In genomic region chr5:34895641-34896419, GRCh38 we compare ENCODE assay signal across 21 cellular contexts. TPM values are rescaled to one million over a fixed set of nuclear protein-coding genes. Genes with fewer than 3 reads are reported as not detected.
"Had no signal": no experiment of that assay in that cellular context is flagged by ENCODE, and none has a peak within 500 bp of the region (broad histone marks: within the 10 kb centered on the region; RNA-seq: fewer than 3 reads in every experiment).

No MANE protein-coding gene starts in this region.

- DNase-seq: activated CD4-positive, alpha-beta T cell treated with anti-CD3 and anti-CD28 coated beads, Interleukin-2, amount 50 U/mL, for 48 hours; activated CD4-positive, CD25-positive, alpha-beta regulatory T cell treated with anti-CD3 and anti-CD28 coated beads, Interleukin-2, amount 50 U/mL, for 72 hours; activated CD8-positive, alpha-beta memory T cell treated with anti-CD3 and anti-CD28 coated beads, Interleukin-2, amount 10 ng/mL, durations not matched to agents 7 days and 5 days; activated gamma-delta T cell treated with Interleukin-2 at 50 U/mL for 16 hours; activated naive CD8-positive, alpha-beta T cell treated with anti-CD3 and anti-CD28 coated beads for 36 hours; activated T-cell treated with anti-CD3 and anti-CD28 coated beads, Interleukin-2, amount 50 U/mL, for 48 hours; foreskin melanocyte; head of caudate nucleus; psoas muscle; stimulated activated CD4-positive, alpha-beta T cell treated with anti-CD3 and anti-CD28 coated beads, Interleukin-2, amount 100 ng/mL, for 48 hours; stimulated activated CD8-positive, alpha-beta memory T cell treated with anti-CD3 and anti-CD28 coated beads, Interleukin-4, amount 100 ng/mL, for 48 hours; stimulated activated naive CD8-positive, alpha-beta T cell treated with anti-CD3 and anti-CD28 coated beads, Interleukin-15, Interleukin-2, amounts not matched to agents 100 U/mL and 50 U/mL, for 24 hours had no signal

- H3K4me1 Mint-ChIP-seq: activated CD8-positive, alpha-beta memory T cell treated with anti-CD3 and anti-CD28 coated beads, Interleukin-2, amount 10 ng/mL, durations not matched to agents 7 days and 5 days; activated naive CD8-positive, alpha-beta T cell treated with anti-CD3 and anti-CD28 coated beads for 36 hours had no signal

- H3K27me3 Mint-ChIP-seq: activated CD8-positive, alpha-beta memory T cell treated with anti-CD3 and anti-CD28 coated beads, Interleukin-2, amount 10 ng/mL, durations not matched to agents 7 days and 5 days; activated naive CD8-positive, alpha-beta T cell treated with anti-CD3 and anti-CD28 coated beads for 36 hours; type B pancreatic cell had no signal

- H3K27me3 ChIP-seq: cardiac muscle cell, suprapubic skin had no signal

- H3K4me3 ChIP-seq: cardiac muscle cell, psoas muscle, suprapubic skin had no signal

- H3K9me3 ChIP-seq: psoas muscle, suprapubic skin had no signal

- H3K9me3 Mint-ChIP-seq: activated naive CD8-positive, alpha-beta T cell treated with anti-CD3 and anti-CD28 coated beads for 36 hours; nephron; T-helper 1 cell treated with Interleukin-12 subunit alpha and Interleukin-12 subunit beta and Interleukin-4 antibody, amounts not matched to agents 30 μg/mL and 1 μg/mL, for 36 hours; type B pancreatic cell had no signal

- H3K36me3 Mint-ChIP-seq: activated naive CD8-positive, alpha-beta T cell treated with anti-CD3 and anti-CD28 coated beads for 36 hours; type B pancreatic cell had no signal

- H3K4me1 ChIP-seq: psoas muscle had no signal

- H3K27ac ChIP-seq: cardiac muscle cell, psoas muscle, suprapubic skin had no signal

- H3K4me3 Mint-ChIP-seq: activated CD8-positive, alpha-beta memory T cell treated with anti-CD3 and anti-CD28 coated beads, Interleukin-2, amount 10 ng/mL, durations not matched to agents 7 days and 5 days; activated naive CD8-positive, alpha-beta T cell treated with anti-CD3 and anti-CD28 coated beads for 36 hours; nephron; T-helper 1 cell treated with Interleukin-12 subunit alpha and Interleukin-12 subunit beta and Interleukin-4 antibody, amounts not matched to agents 30 μg/mL and 1 μg/mL, for 36 hours; type B pancreatic cell had no signal

- H3K36me3 ChIP-seq: cardiac muscle cell, suprapubic skin had no signal

- ATAC-seq: activated CD8-positive, alpha-beta memory T cell treated with anti-CD3 and anti-CD28 coated beads, Interleukin-2, amount 10 ng/mL, durations not matched to agents 7 days and 5 days; left lobe of liver; psoas muscle; sciatic nerve; SK-N-SH treated with all-trans-retinoic acid at 6 μM for 48 hours; stimulated activated naive CD8-positive, alpha-beta T cell treated with anti-CD3 and anti-CD28 coated beads, Interleukin-15, Interleukin-2, amounts not matched to agents 100 U/mL and 50 U/mL, for 24 hours had no signal

- H3K27ac Mint-ChIP-seq: activated CD8-positive, alpha-beta memory T cell treated with anti-CD3 and anti-CD28 coated beads, Interleukin-2, amount 10 ng/mL, durations not matched to agents 7 days and 5 days; activated naive CD8-positive, alpha-beta T cell treated with anti-CD3 and anti-CD28 coated beads for 36 hours; T-helper 1 cell treated with Interleukin-12 subunit alpha and Interleukin-12 subunit beta and Interleukin-4 antibody, amounts not matched to agents 30 μg/mL and 1 μg/mL, for 36 hours; type B pancreatic cell had no signal

RNA-seq across cellular contexts. Expression of gene TTC23L, which starts 56.9 kb away (rescaled TPM):
- total RNA-seq: activated CD8-positive, alpha-beta memory T cell treated with anti-CD3 and anti-CD28 coated beads, Interleukin-2, amount 10 ng/mL, durations not matched to agents 7 days and 5 days; left lobe of liver; omental fat pad; psoas muscle had no signal
